2 cellular contexts compared by ENCODE assay signal in genomic region chr6:17866876-17867444, GRCh38.
A peak's percentile ranks its signal among the peaks of the same experiment; 100 is the strongest.
TF ChIP-seq lines count a peak whose summit lies in the region.

No MANE protein-coding gene starts in this region.

TF ChIP-seq in HepG2, 621 proteins besides CTCF, POLR2A, EP300 and RAD21 (continued from another document):
- TF ChIP-seq TFAP4 (IDR thresholded peaks at IDR 0.05; ENCODE audit: borderline replicate concordance, low read depth) (peak; percentile 73), ISX (CRISPR knock-in tag; conservative IDR thresholded peaks at IDR 0.05) (no peak), HNF4A (CRISPR knock-in tag; IDR thresholded peaks at IDR 0.05) (peak; percentile 28; the same call in 1 of the 2 replicates), MIXL1 (CRISPR knock-in tag; IDR thresholded peaks at IDR 0.05) (peak; percentile 49; the same call in 1 of the 2 replicates)

TF ChIP-seq in endothelial cell of umbilical vein, 7 proteins besides CTCF, POLR2A, EP300 and RAD21:
- no peak for TF ChIP-seq MAX (IDR thresholded peaks at IDR 0.05; ENCODE audit: insufficient read depth, insufficient read length)
- no peak for TF ChIP-seq EZH2 (IDR thresholded peaks at IDR 0.05; ENCODE audit: borderline replicate concordance, low read depth, low read length, severe bottlenecking)
- TF ChIP-seq POLR2AphosphoS5 (IDR thresholded peaks at IDR 0.05; ENCODE audit: insufficient read depth, low read depth, low read length) = no peak
- no peak for TF ChIP-seq MYC (IDR thresholded peaks at IDR 0.05; ENCODE audit: low read depth, low read length)
- TF ChIP-seq JUN (IDR thresholded peaks at IDR 0.05; ENCODE audit: borderline replicate concordance, insufficient read depth, insufficient read length, low read depth) = peak; percentile 36
- no peak for TF ChIP-seq GATA2 (IDR thresholded peaks at IDR 0.05; ENCODE audit: insufficient read depth, insufficient read length, low read depth, low read length)
- peak; percentile 14 for TF ChIP-seq FOS (IDR thresholded peaks at IDR 0.05; ENCODE audit: borderline replicate concordance, insufficient read depth, low read length)
TF ChIP-seq in endothelial cell of umbilical vein: peak in this region for 2.
